In genomic region chr9:129172816-129173215, GRCh38 we compare ENCODE assay signal across 15 cellular contexts. TPM values are rescaled to one million over a fixed set of nuclear protein-coding genes. Genes with fewer than 3 reads are reported as not detected.
DNase-seq lines count a peak whose midpoint lies in the region; ATAC-seq, FAIRE-seq and TF ChIP-seq lines count a peak whose summit lies in the region.
"Had no signal": no experiment of that assay in that cellular context is flagged by ENCODE, and none has a peak within 500 bp of the region (broad histone marks: within the 10 kb centered on the region; RNA-seq: fewer than 3 reads in every experiment).

No MANE protein-coding gene starts in this region.

- WGBS in hepatocyte (ENCODE audit: low lambda C conversion rate, missing lambda C conversion rate): 45% methylated on average over 5 of the region's 5 CpGs
- 57 to 63% methylated on average over 5 of the region's 5 CpGs for WGBS in sigmoid colon, 2 donors

- peak overlapping the region; percentile 99 for H3K9ac ChIP-seq in adipocyte (ENCODE audit: low read length)
- peak overlapping the region in 1 of 2 donors; percentile 35 for H3K9ac ChIP-seq in kidney (ENCODE audit: low read length in 2 of 2)

- DNase-seq in CD4-positive, alpha-beta T cell: no peak
- DNase-seq in adipocyte (ENCODE audit: low read depth) (peak; percentile 6), hepatocyte (ENCODE audit: low spot score) (peak; percentile 27), sigmoid colon (no peak), kidney (no peak), HFFc6 (no peak)
- no peak for DNase-seq in activated effector memory CD4-positive, alpha-beta T cell treated with anti-CD3 and anti-CD28 coated beads, Interleukin-2, amount 50 U/mL, for 16 hours
- DNase-seq: activated CD8-positive, alpha-beta T cell treated with anti-CD3 and anti-CD28 coated beads for 36 hours; DMS79; naive B cell; NCI-H1092 treated with DMSO at 0.1 percent for 48 hours; NCI-H524 treated with DMSO at 0.1 percent for 48 hours; T-helper 9 cell had no signal

- no peak for FAIRE-seq in kidney (lab: Jason Lieb, UNC)
- FAIRE-seq: colon had no signal

- intact Hi-C loops in CD4-positive, alpha-beta T cell (cut with DNase I, micrococcal nuclease): loop anchor here in 1 of 2 experiments (2.0 to 10.0 kb wide), 4 partner anchors 34 to 314 kb away; no protein-coding TSS in a partner anchor
- intact Hi-C loops in sigmoid colon (cut with DNase I): no loop called here
- intact Hi-C loops in kidney (cut with DNase I): no loop called here

- H3K36me3 ChIP-seq in adipocyte (ENCODE audit: control insufficient read depth, insufficient read depth, low read length, severe bottlenecking) (no peaks in the 10 kb centered on the region), hepatocyte (replicated peaks; ENCODE audit: insufficient read depth, low read depth) (no peaks in the 10 kb centered on the region), sigmoid colon (no peaks in the 10 kb centered on the region), kidney (ENCODE audit: control insufficient read depth in 1 of 2, insufficient read depth in 2 of 2, low read length in 2 of 2) (no peaks in the 10 kb centered on the region)

- CTCF ChIA-PET in CD4-positive, alpha-beta T cell (lab: Charles Lee): interaction anchor here (1.0 to 5.5 kb wide), 4 partner anchors 31 to 439 kb away, joined by 3 to 25 read pairs (median 14); no protein-coding TSS in a partner anchor

- H3K27ac ChIP-seq in CD4-positive, alpha-beta T cell (ENCODE audit: low read depth, low read length): no peak overlapping the region
- H3K27ac ChIP-seq in hepatocyte (no peak overlapping the region), sigmoid colon (peak overlapping the region; percentile 97 to 99 (median 98)), kidney (ENCODE audit: low read depth in 2 of 2, low read length in 2 of 2) (no peak overlapping the region)

- peak overlapping the region; percentile 20 for H3K4me3 Mint-ChIP-seq in CD4-positive, alpha-beta T cell
- H3K4me3 Mint-ChIP-seq in HFFc6: no peak overlapping the region

- H4K20me1 ChIP-seq in hepatocyte (ENCODE audit: insufficient read depth, poor library complexity, severe bottlenecking): no peaks in the 10 kb centered on the region

- POLR2A ChIA-PET in CD4-positive, alpha-beta T cell (lab: Charles Lee): interaction anchor here (1.3 to 4.0 kb wide), 2 partner anchors 63 to 452 kb away, joined by 3 to 19 read pairs; partner anchors contain the start of gene NTMT1

- no peaks in the 10 kb centered on the region for H3K9me3 ChIP-seq in CD4-positive, alpha-beta T cell (ENCODE audit: control insufficient read depth, low read length)
- H3K9me3 ChIP-seq in adipocyte (ENCODE audit: control insufficient read depth, low read length): no peaks in the 10 kb centered on the region
- H3K9me3 ChIP-seq in hepatocyte (ENCODE audit: low read depth): no peaks in the 10 kb centered on the region
- H3K9me3 ChIP-seq in sigmoid colon: no peaks in the 10 kb centered on the region
- no peaks in the 10 kb centered on the region for H3K9me3 ChIP-seq in kidney (ENCODE audit: control insufficient read depth in 1 of 2, low read length in 2 of 2)

- no peaks in the 10 kb centered on the region for H3K9me2 ChIP-seq in hepatocyte (replicated peaks; ENCODE audit: insufficient read depth)

- ATAC-seq in CD4-positive, alpha-beta T cell (ENCODE audit: poor library complexity): no peak
- no peak for ATAC-seq in HG02870 (IDR thresholded peaks at IDR 0.05; ENCODE audit: unreplicated experiment)
- ATAC-seq: activated CD8-positive, alpha-beta T cell treated with anti-CD3 and anti-CD28 coated beads for 36 hours had no signal

- H2AFZ ChIP-seq in hepatocyte: no peak overlapping the region

- no peaks in the 10 kb centered on the region for H3K9me3 Mint-ChIP-seq in CD4-positive, alpha-beta T cell
- no peaks in the 10 kb centered on the region for H3K9me3 Mint-ChIP-seq in HFFc6
- H3K9me3 Mint-ChIP-seq: activated CD8-positive, alpha-beta T cell treated with anti-CD3 and anti-CD28 coated beads for 36 hours had no signal

- H3K4me3 ChIP-seq in adipocyte (ENCODE audit: low read length): peak overlapping the region; percentile 93
- no peak overlapping the region for H3K4me3 ChIP-seq in hepatocyte
- H3K4me3 ChIP-seq in sigmoid colon: no peak overlapping the region
- no peak overlapping the region for H3K4me3 ChIP-seq in kidney (ENCODE audit: low read length in 2 of 2)

- H3K36me3 Mint-ChIP-seq in CD4-positive, alpha-beta T cell (ENCODE audit: low read depth): no peaks in the 10 kb centered on the region
- peaks cover 8% of the 10 kb centered on the region; the same call in 1 of the 2 replicates for H3K36me3 Mint-ChIP-seq in HFFc6 (ENCODE audit: low read depth)
- H3K36me3 Mint-ChIP-seq: naive B cell had no signal

- H3K27ac Mint-ChIP-seq in CD4-positive, alpha-beta T cell: no peak overlapping the region
- no peak overlapping the region; the same call in 1 of the 2 replicates for H3K27ac Mint-ChIP-seq in HFFc6
- H3K27ac Mint-ChIP-seq: activated CD8-positive, alpha-beta T cell treated with anti-CD3 and anti-CD28 coated beads for 36 hours; naive B cell had no signal

- H3K27me3 Mint-ChIP-seq in CD4-positive, alpha-beta T cell: peaks cover 4% of the 10 kb centered on the region
- H3K27me3 Mint-ChIP-seq in HFFc6 (ENCODE audit: insufficient read depth): peaks cover 6% of the 10 kb centered on the region

- no peak for TF ChIP-seq POLR2A in sigmoid colon (IDR thresholded peaks at IDR 0.05)

- no peak for TF ChIP-seq EP300 in sigmoid colon (IDR thresholded peaks at IDR 0.05)

- no peak overlapping the region for H3K4me2 ChIP-seq in hepatocyte

- H3K79me2 ChIP-seq in hepatocyte: peaks cover 13% of the 10 kb centered on the region

- TF ChIP-seq CTCF in CD4-positive, alpha-beta T cell (IDR thresholded peaks at IDR 0.05): no peak
- TF ChIP-seq CTCF in hepatocyte (IDR thresholded peaks at IDR 0.05; ENCODE audit: poor library complexity) (no peak), sigmoid colon (IDR thresholded peaks at IDR 0.05) (no peak), kidney (IDR thresholded peaks at IDR 0.05; ENCODE audit: borderline replicate concordance, extremely low read depth, insufficient read depth) (no peak), HFFc6 (IDR thresholded peaks at IDR 0.05) (no peak)

- H3K27me3 ChIP-seq in CD4-positive, alpha-beta T cell (ENCODE audit: control insufficient read depth, insufficient read depth, low read length): peaks cover 8% of the 10 kb centered on the region
- no peaks in the 10 kb centered on the region for H3K27me3 ChIP-seq in adipocyte (replicated peaks; ENCODE audit: control insufficient read depth, insufficient read depth, low read length)
- H3K27me3 ChIP-seq in hepatocyte: no peaks in the 10 kb centered on the region
- H3K27me3 ChIP-seq in sigmoid colon: no peaks in the 10 kb centered on the region

- H3K4me1 ChIP-seq in adipocyte (ENCODE audit: control insufficient read depth, insufficient read depth, low read length) (peaks cover 32% of the 10 kb centered on the region), hepatocyte (ENCODE audit: insufficient read depth) (peaks cover 15% of the 10 kb centered on the region), sigmoid colon (peaks cover 0 to 39% (median 27%) of the 10 kb centered on the region in 4 donors), kidney (ENCODE audit: control insufficient read depth in 1 of 2, insufficient read depth in 1 of 2, low read depth in 1 of 2, low read length in 2 of 2) (peaks cover 5 to 9% of the 10 kb centered on the region in 2 donors)

- H3K4me1 Mint-ChIP-seq in CD4-positive, alpha-beta T cell (ENCODE audit: low read depth): peaks cover 10% of the 10 kb centered on the region
- peaks cover 48% of the 10 kb centered on the region for H3K4me1 Mint-ChIP-seq in HFFc6 (ENCODE audit: low read depth)

RNA-seq across cellular contexts. Expression of gene IER5L, which starts 5.2 kb away (rescaled TPM):
- 1 to 10 TPM; 5.6 to 6.4 TPM for total RNA-seq in CD4-positive, alpha-beta T cell
- total RNA-seq in hepatocyte (34.5 and 38.0 TPM in 2 replicates), sigmoid colon (10 to 100 TPM in 2 of 4 donors, 1 to 10 TPM in 2; 4.4 to 17.4 (median 10.2) TPM), kidney (46.9 TPM)
- polyA plus RNA-seq in hepatocyte (39.7 and 46.5 TPM in 2 replicates), sigmoid colon (1 to 10 TPM; 2.3 to 6.7 (median 6.0) TPM), kidney (ENCODE audit: insufficient read depth, low read depth, low replicate concordance) (18.0 TPM)
- total RNA-seq in HFFc6 (2021; fragmentation: NEBNext Ultra II Directional; extraction: Animal tissue kit (Norgen Biotek cat#: 25700)): 10 to 100 TPM; 28.5 to 45.1 (median 42.2) TPM

Comparison
In these comparisons a context has a peak if more than half of its experiments do, and no peak if none do; other contexts are left out.
1. DNase-seq: peak in adipocyte (single experiment) and hepatocyte (single experiment); none in CD4-positive, alpha-beta T cell (0 of 10), sigmoid colon (single experiment), kidney (single experiment), HFFc6 (single experiment) and activated effector memory CD4-positive, alpha-beta T cell treated with anti-CD3 and anti-CD28 coated beads, Interleukin-2, amount 50 U/mL, for 16 hours (single experiment).
2. H3K27ac ChIP-seq: peak in sigmoid colon (4 of 4); none in CD4-positive, alpha-beta T cell (single experiment), hepatocyte (single experiment) and kidney (0 of 2).